In genomic region chr10:22251751-22252285, GRCh38 we compare ENCODE assay signal across 8 cellular contexts. TPM values are rescaled to one million over a fixed set of nuclear protein-coding genes. Genes with fewer than 3 reads are reported as not detected.
A peak's percentile ranks its signal among the peaks of the same experiment; 100 is the strongest.
DNase-seq lines count a peak whose midpoint lies in the region; ATAC-seq and TF ChIP-seq lines count a peak whose summit lies in the region.

No MANE protein-coding gene starts in this region.

- TF ChIP-seq CTCF in GM23338 (conservative IDR thresholded peaks at IDR 0.05; ENCODE audit: low read depth in 2 of 2) (no peak), colonic mucosa (IDR thresholded peaks at IDR 0.05) (no peak)

- no peaks in the 10 kb centered on the region for H3K9me3 Mint-ChIP-seq in GM23338

- peak; percentile 60 for ATAC-seq in GM23338
- peak; percentile 35 to 40 for ATAC-seq in activated CD4-positive, CD25-positive, alpha-beta regulatory T cell treated with anti-CD3 and anti-CD28 coated beads, Interleukin-2, amount 50 U/mL, for 24 hours
- ATAC-seq in left lobe of liver = peak; percentile 69

- H3K4me1 ChIP-seq in GM23338 (ENCODE audit: insufficient read depth) (peaks cover 9% of the 10 kb centered on the region), colonic mucosa (no peaks in the 10 kb centered on the region)

- H3K27ac Mint-ChIP-seq in GM23338 = peak overlapping the region; percentile 49

- DNase-seq in ELR (ENCODE audit: low read depth) = peak; percentile 50
- peak; percentile 65 for DNase-seq in GM23338 (ENCODE audit: low spot score)
- DNase-seq in M059J (ENCODE audit: low read depth) = peak; percentile 36
- peak; percentile 59 for DNase-seq in colonic mucosa
- peak; percentile 50 for DNase-seq in left lobe of liver (ENCODE audit: low spot score)
- DNase-seq in stimulated activated CD4-positive, alpha-beta T cell treated with anti-CD3 and anti-CD28 coated beads, Interleukin-2, amount 100 ng/mL, for 4 hours (ENCODE audit: low read depth) = peak; percentile 74
- no peak for DNase-seq in NCI-H1048 (lab: John Stamatoyannopoulos, UW)

- peak overlapping the region; percentile 87 for H3K4me3 Mint-ChIP-seq in GM23338

- no peaks in the 10 kb centered on the region for H4K20me1 ChIP-seq in GM23338 (replicated peaks; ENCODE audit: insufficient read depth)

- no peaks in the 10 kb centered on the region for H3K9me2 ChIP-seq in GM23338 (ENCODE audit: insufficient read depth)

- H2AFZ ChIP-seq in GM23338 = peak overlapping the region; percentile 94

- H3K79me2 ChIP-seq in GM23338 (replicated peaks; ENCODE audit: insufficient read depth) = no peaks in the 10 kb centered on the region

- peaks cover 9% of the 10 kb centered on the region for H3K4me1 Mint-ChIP-seq in GM23338

- H3F3A ChIP-seq in GM23338 (replicated peaks; ENCODE audit: low read depth) = 0 out of 2 replicates have a peak, but pooled peaks cover 4% of the 10 kb centered on the region

- H3K27me3 ChIP-seq in GM23338 (ENCODE audit: insufficient read depth) (peaks cover 98% of the 10 kb centered on the region), colonic mucosa (peaks cover 7% of the 10 kb centered on the region)

- H3K9ac ChIP-seq in colonic mucosa (ENCODE audit: low read depth in 2 of 2, low read length in 2 of 2) = peak overlapping the region; percentile 78 to 79

- no peak overlapping the region for H3K27ac ChIP-seq in GM23338 (ENCODE audit: low read depth)
- peak overlapping the region; percentile 91 for H3K27ac ChIP-seq in colonic mucosa

- intact Hi-C loops in colonic mucosa (cut with DNase I) = loop anchor here (10.0 kb wide), 1 partner anchor 93 kb away; the partner anchor contains the start of gene SPAG6

- peaks cover 63% of the 10 kb centered on the region for H3K27me3 Mint-ChIP-seq in GM23338 (ENCODE audit: insufficient read depth, low read depth, poor library complexity)

- H3K36me3 ChIP-seq in GM23338 (ENCODE audit: insufficient read depth) (no peaks in the 10 kb centered on the region), colonic mucosa (no peaks in the 10 kb centered on the region)

- no peaks in the 10 kb centered on the region for H3K36me3 Mint-ChIP-seq in GM23338 (ENCODE audit: low read depth)

- peak overlapping the region; percentile 72 for H3K4me3 ChIP-seq in GM23338
- peak overlapping the region; percentile 75 for H3K4me3 ChIP-seq in colonic mucosa

- H3K4me2 ChIP-seq in GM23338 = peak overlapping the region; percentile 94

- no peaks in the 10 kb centered on the region for H3K9me3 ChIP-seq in colonic mucosa

TF ChIP-seq in GM23338, 12 proteins besides CTCF, POLR2A, EP300 and RAD21:
- TF ChIP-seq STAT1 (IDR thresholded peaks at IDR 0.05; ENCODE audit: unreplicated experiment) = no peak
- no peak for TF ChIP-seq NANOG (IDR thresholded peaks at IDR 0.05; ENCODE audit: borderline replicate concordance)
- no peak for TF ChIP-seq POLR2AphosphoS5 (IDR thresholded peaks at IDR 0.05; ENCODE audit: low read depth)

RNA-seq across cellular contexts. Expression of gene EBLN1, which starts 34.0 kb away (rescaled TPM):
- not detected in 2 replicates for total RNA-seq in GM23338 (2014; rRNA removed; shearing (Covaris generic))
- polyA plus RNA-seq in GM23338 (2016; fragmentation: Nextera tagmentation; extraction: Ambion mirVana) = not detected in 2 replicates
- 0.17 TPM in 1 of 2 replicates, not detected in the other for total RNA-seq in M059J (2014; rRNA removed; shearing (Covaris generic))
- total RNA-seq in colonic mucosa (not detected), left lobe of liver (not detected)
